In the genomic region with DNA sequence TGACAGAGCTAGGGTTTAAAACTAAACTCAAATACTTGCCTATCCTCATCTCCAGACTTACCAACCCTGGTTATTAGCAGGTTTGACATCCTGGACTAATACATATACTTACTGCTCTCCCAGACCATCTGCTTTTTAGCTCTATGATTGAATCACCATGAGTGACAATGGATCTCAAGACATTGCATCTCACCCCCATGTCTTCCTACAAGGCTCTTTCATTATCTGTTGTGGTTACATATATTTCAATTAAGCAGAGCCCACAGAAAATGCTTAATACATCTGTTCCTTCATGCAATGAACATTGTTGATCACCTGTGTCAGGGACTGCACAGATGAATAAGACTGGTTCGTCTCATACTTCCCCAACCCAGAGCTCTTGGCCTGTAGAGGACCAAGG, we compare ENCODE assay signal across 26 cellular contexts. TPM values are rescaled to one million over a fixed set of nuclear protein-coding genes. Genes with fewer than 3 reads are reported as not detected.
DNase-seq lines count a peak whose midpoint lies in the region; ATAC-seq lines count a peak whose summit lies in the region.
"Had no signal": no experiment of that assay in that cellular context is flagged by ENCODE, and none has a peak within 500 bp of the region (broad histone marks: within the 10 kb centered on the region; RNA-seq: fewer than 3 reads in every experiment).

No MANE protein-coding gene starts in this region.

- ATAC-seq in GM19395 (IDR thresholded peaks at IDR 0.05; ENCODE audit: unreplicated experiment) = peak; percentile 48
- ATAC-seq: Right ventricle myocardium inferior had no signal

- H3K27ac Mint-ChIP-seq in CD4-positive, alpha-beta memory T cell = peak overlapping the region in 4 of 7 donors; percentile 10 to 85 (median 41)
- peak overlapping the region; percentile 58 to 93 (median 92) for H3K27ac Mint-ChIP-seq in immature natural killer cell
- H3K27ac Mint-ChIP-seq: activated B cell treated with CpG ODN at 0.5 μM for 24 hours, progenitor cell of endocrine pancreas had no signal

- H3K36me3 Mint-ChIP-seq in CD4-positive, alpha-beta memory T cell = peaks cover 78 to 82% of the 10 kb centered on the region in 2 donors
- peaks cover 42 to 79% (median 71%) of the 10 kb centered on the region in 3 donors for H3K36me3 Mint-ChIP-seq in immature natural killer cell

- H3K36me3 ChIP-seq in CD4-positive, alpha-beta memory T cell (ENCODE audit: insufficient read depth, low read length) = peaks cover 16% of the 10 kb centered on the region
- H3K36me3 ChIP-seq in HUES64 (ENCODE audit: insufficient read depth, low read length) = no peaks in the 10 kb centered on the region
- no peaks in the 10 kb centered on the region for H3K36me3 ChIP-seq in Karpas-422 (ENCODE audit: insufficient read depth, low read length)
- H3K36me3 ChIP-seq: left ventricle myocardium inferior, sigmoid colon, suprapubic skin had no signal

- H3K4me1 ChIP-seq in CD4-positive, alpha-beta memory T cell (ENCODE audit: insufficient read depth, low read length) = peaks cover 46% of the 10 kb centered on the region
- peaks cover 21% of the 10 kb centered on the region for H3K4me1 ChIP-seq in HUES64 (ENCODE audit: insufficient read depth, low read length)
- H3K4me1 ChIP-seq in Karpas-422 (ENCODE audit: low read length) = peaks cover 11% of the 10 kb centered on the region
- H3K4me1 ChIP-seq: left ventricle myocardium inferior, sigmoid colon, suprapubic skin had no signal

- DNase-seq in CD4-positive, alpha-beta memory T cell = no peak
- DNase-seq in immature natural killer cell = no peak
- no peak for DNase-seq in activated naive CD4-positive, alpha-beta T cell (lab: John Stamatoyannopoulos, UW)
- DNase-seq in mesenteric fat pad (ENCODE audit: low spot score) = no peak
- DNase-seq in Karpas-422 = no peak
- DNase-seq: activated B cell treated with CpG ODN at 0.5 μM for 24 hours; DMS153; effector CD4-positive, alpha-beta T cell; foreskin melanocyte; left ventricle myocardium inferior; MV-4-11; NCI-H1694 treated with DMSO at 0.1 percent for 48 hours; NCI-H226; NCI-H82; OCI-M1; sigmoid colon; T1000 had no signal

- H3K9ac ChIP-seq in HUES64 (ENCODE audit: low read depth, low read length) (no peak overlapping the region), Karpas-422 (ENCODE audit: low read length) (no peak overlapping the region)
- H3K9ac ChIP-seq: KMS-11 had no signal

- WGBS in HUES64 = 100% methylated on average over 1 of the region's 1 CpG

- no peaks in the 10 kb centered on the region for H3K27me3 Mint-ChIP-seq in CD4-positive, alpha-beta memory T cell
- H3K27me3 Mint-ChIP-seq in immature natural killer cell (ENCODE audit: low read depth in 3 of 3) = no peaks in the 10 kb centered on the region
- H3K27me3 Mint-ChIP-seq: activated B cell treated with CpG ODN at 0.5 μM for 24 hours had no signal

- H3K27me3 ChIP-seq in CD4-positive, alpha-beta memory T cell (ENCODE audit: insufficient read depth, low read length) = no peaks in the 10 kb centered on the region
- no peaks in the 10 kb centered on the region for H3K27me3 ChIP-seq in HUES64 (ENCODE audit: insufficient read depth, low read length)
- H3K27me3 ChIP-seq in Karpas-422 (ENCODE audit: low read length) = no peaks in the 10 kb centered on the region
- H3K27me3 ChIP-seq: hepatocyte, sigmoid colon, suprapubic skin had no signal

- H4K20me1 ChIP-seq in Karpas-422 (ENCODE audit: insufficient read depth, low read depth, low read length) = no peaks in the 10 kb centered on the region

- H3K4me2 ChIP-seq in Karpas-422 (ENCODE audit: low read depth, low read length, poor library complexity, severe bottlenecking) = no peak overlapping the region
- H3K4me2 ChIP-seq: hepatocyte, KMS-11 had no signal

- H2AFZ ChIP-seq in Karpas-422 (ENCODE audit: low read length) = no peak overlapping the region
- H2AFZ ChIP-seq: hepatocyte had no signal

- H3K9me3 Mint-ChIP-seq in CD4-positive, alpha-beta memory T cell = peaks cover 0 to 10% (median 3%) of the 10 kb centered on the region in 8 donors
- H3K9me3 Mint-ChIP-seq in immature natural killer cell = no peaks in the 10 kb centered on the region
- H3K9me3 Mint-ChIP-seq: activated B cell treated with CpG ODN at 0.5 μM for 24 hours had no signal

- H3K9me2 ChIP-seq in Karpas-422 (replicated peaks; ENCODE audit: insufficient read depth, low read length) = no peaks in the 10 kb centered on the region

- no peak overlapping the region for H3K27ac ChIP-seq in CD4-positive, alpha-beta memory T cell (ENCODE audit: low read depth, low read length)
- peak overlapping the region; percentile 71; the same call in 1 of the 2 replicates for H3K27ac ChIP-seq in HUES64 (ENCODE audit: low read depth, low read length)
- no peak overlapping the region for H3K27ac ChIP-seq in Karpas-422 (ENCODE audit: low read length)
- H3K27ac ChIP-seq: C4-2B, hepatocyte, KMS-11, left ventricle myocardium inferior, sigmoid colon, suprapubic skin had no signal

- H3K4me1 Mint-ChIP-seq in CD4-positive, alpha-beta memory T cell = peaks cover 47 to 87% (median 69%) of the 10 kb centered on the region in 4 donors
- H3K4me1 Mint-ChIP-seq in immature natural killer cell = peaks cover 90 to 99% of the 10 kb centered on the region in 2 donors

- H3K4me3 ChIP-seq in CD4-positive, alpha-beta memory T cell (ENCODE audit: low read length in 2 of 2) = no peak overlapping the region
- H3K4me3 ChIP-seq in HUES64 (ENCODE audit: low read length) (no peak overlapping the region), Karpas-422 (ENCODE audit: low read length) (no peak overlapping the region)
- H3K4me3 ChIP-seq: hepatocyte, left ventricle myocardium inferior, sigmoid colon, suprapubic skin had no signal

- intact Hi-C loops in CD4-positive, alpha-beta memory T cell (cut with micrococcal nuclease) = no loop called here

- CTCF ChIA-PET in CD4-positive, alpha-beta memory T cell (lab: Charles Lee; ENCODE audit: partially characterized antibody) = interaction anchor here (0.7 to 3.6 kb wide), 7 partner anchors 10 to 182 kb away, joined by 3 to 18 read pairs (median 4); a partner anchor contains a TSS

- H3K4me3 Mint-ChIP-seq in CD4-positive, alpha-beta memory T cell = peak overlapping the region in 6 of 8 donors; percentile 1 to 81 (median 25)
- H3K4me3 Mint-ChIP-seq in immature natural killer cell = peak overlapping the region; percentile 57 to 74 (median 66)
- H3K4me3 Mint-ChIP-seq: activated B cell treated with CpG ODN at 0.5 μM for 24 hours had no signal

- H3K9me3 ChIP-seq in CD4-positive, alpha-beta memory T cell (ENCODE audit: control insufficient read depth in 1 of 2, low read length in 2 of 2) = no peaks in the 10 kb centered on the region
- H3K9me3 ChIP-seq in HUES64 (ENCODE audit: insufficient read depth, low read depth, low read length) (peaks cover 4% of the 10 kb centered on the region; the same call in 1 of the 2 replicates), Karpas-422 (ENCODE audit: low read length) (no peaks in the 10 kb centered on the region)
- H3K9me3 ChIP-seq: sigmoid colon, suprapubic skin had no signal

- POLR2A ChIA-PET in CD4-positive, alpha-beta memory T cell (lab: Charles Lee; ENCODE audit: partially characterized antibody) = interaction anchor here (0.7 to 5.5 kb wide), 10 partner anchors 11 to 269 kb away, joined by 3 to 57 read pairs (median 3); no protein-coding TSS in a partner anchor

- no peaks in the 10 kb centered on the region for H3K79me2 ChIP-seq in Karpas-422 (ENCODE audit: low read length)
- H3K79me2 ChIP-seq: hepatocyte had no signal

RNA-seq across cellular contexts. Expression of a gene that starts 19.4 kb away (rescaled TPM):
- 10 to 100 TPM; 24.1 to 29.7 TPM for total RNA-seq in CD4-positive, alpha-beta memory T cell
- 10 to 100 TPM; 55.1 to 69.2 TPM for polyA plus RNA-seq in CD4-positive, alpha-beta memory T cell
- polyA plus RNA-seq in HUES64 (2013, experiment 1 of 2) = 6.1 TPM
- polyA plus RNA-seq in HUES64 (2013, experiment 2 of 2) = 9.4 TPM
- polyA plus RNA-seq in immature natural killer cell = 100 to 1,000 TPM; 208 to 376 (median 275) TPM
- 0.84 TPM for total RNA-seq in mesenteric fat pad
- total RNA-seq in Karpas-422 (2014; rRNA removed; shearing (Covaris generic); ENCODE audit: low replicate concordance) = not detected in 2 replicates
- total RNA-seq: activated B cell treated with CpG ODN at 0.5 μM for 24 hours, G401, left ventricle myocardium inferior had no signal

Comparison
In these comparisons a context has a peak if more than half of its experiments do, and no peak if none do; other contexts are left out.
1. RNA of a gene that starts 19.4 kb away (total RNA-seq): 24.1 to 29.7 TPM in CD4-positive, alpha-beta memory T cell; 0.84 TPM in mesenteric fat pad (single experiment) and not detected in Karpas-422; every median in the first group is over 10 times any median in the second.